13 cellular contexts compared by ENCODE assay signal in the genomic region with DNA sequence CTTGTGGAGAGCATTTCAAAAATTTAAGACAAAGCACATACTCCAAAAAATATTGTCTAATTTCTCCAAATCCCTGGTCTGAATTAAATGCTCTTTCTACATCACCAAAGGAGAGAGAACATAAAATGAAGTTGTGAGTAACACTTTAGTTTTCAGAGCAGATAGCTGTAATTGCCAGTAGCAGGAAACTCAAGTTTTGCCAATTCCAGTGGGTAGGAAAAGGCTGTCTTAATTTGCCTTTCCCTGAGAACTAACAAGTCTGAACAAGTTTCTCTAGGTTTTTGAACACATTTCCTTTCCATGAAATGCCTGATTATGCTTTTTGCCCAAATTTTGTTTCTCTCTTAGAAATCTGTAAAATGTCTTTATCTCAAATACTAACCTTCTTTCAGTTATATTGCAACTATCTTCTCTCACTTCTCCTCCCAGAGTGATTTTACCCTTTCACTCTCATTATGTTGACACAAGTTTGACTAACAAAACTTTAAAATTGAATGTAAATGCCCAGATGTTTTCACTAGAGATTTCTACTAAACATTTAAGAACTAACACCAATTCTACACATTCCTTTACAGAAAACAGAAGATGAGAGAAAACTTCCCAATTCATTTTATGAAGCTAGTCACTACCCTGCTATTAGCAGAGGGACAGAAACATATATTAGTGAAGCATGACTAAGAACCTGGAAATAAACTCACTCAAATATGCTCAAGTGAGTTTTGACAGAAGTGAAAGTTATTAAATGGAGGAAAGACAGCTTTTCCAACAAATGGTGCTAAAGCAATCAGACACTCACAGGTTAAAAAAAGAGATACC. TPM values are rescaled to one million over a fixed set of nuclear protein-coding genes. Genes with fewer than 3 reads are reported as not detected.
DNase-seq lines count a peak whose midpoint lies in the region; ATAC-seq and TF ChIP-seq lines count a peak whose summit lies in the region.
"Had no signal": no experiment of that assay in that cellular context is flagged by ENCODE, and none has a peak within 500 bp of the region (broad histone marks: within the 10 kb centered on the region; RNA-seq: fewer than 3 reads in every experiment).

No MANE protein-coding gene starts in this region.

- peaks cover 39 to 44% of the 10 kb centered on the region in 2 donors for H3K4me1 ChIP-seq in thyroid gland

- peak overlapping the region; percentile 91 for H3K27ac Mint-ChIP-seq in chondrocyte (ENCODE audit: unreplicated experiment)
- H3K27ac Mint-ChIP-seq in naive B cell, result peak overlapping the region; percentile 1 to 79 (median 70)

- peaks cover 50% of the 10 kb centered on the region for H3K4me1 Mint-ChIP-seq in chondrocyte (ENCODE audit: low read depth)
- peaks cover 62 to 77% (median 74%) of the 10 kb centered on the region in 3 donors for H3K4me1 Mint-ChIP-seq in naive B cell

- H3K36me3 Mint-ChIP-seq in chondrocyte (ENCODE audit: low read depth) (peaks cover 2% of the 10 kb centered on the region), naive B cell (peaks cover 0 to 8% of the 10 kb centered on the region in 2 donors)

- peaks cover 9% of the 10 kb centered on the region for H3K9me3 Mint-ChIP-seq in chondrocyte (ENCODE audit: low read depth)
- peaks cover 0 to 8% (median 2%) of the 10 kb centered on the region in 7 donors for H3K9me3 Mint-ChIP-seq in naive B cell

- H3K27ac ChIP-seq in thyroid gland, result no peak overlapping the region

- H3K4me3 Mint-ChIP-seq in chondrocyte (ENCODE audit: unreplicated experiment) (peak overlapping the region; percentile 31), naive B cell (peak overlapping the region; percentile 0 to 84 (median 52))

- ATAC-seq in naive B cell (ENCODE audit: low read depth in 2 of 2), result no peak
- ATAC-seq: gastrocnemius medialis had no signal

- peak; percentile 22 for DNase-seq in GM04503 (ENCODE audit: low read depth)
- DNase-seq in LHCN-M2 (ENCODE audit: low read depth), result peak; percentile 29
- no peak for DNase-seq in chondrocyte (ENCODE audit: low spot score)
- DNase-seq in naive B cell, result no peak
- DNase-seq in NCI-H1092 (lab: John Stamatoyannopoulos, UW), result no peak
- DNase-seq in activated CD8-positive, alpha-beta memory T cell treated with anti-CD3 and anti-CD28 coated beads for 24 hours, result no peak
- DNase-seq in NCI-H524 treated with DMSO at 0.1 percent for 48 hours (lab: John Stamatoyannopoulos, UW), result no peak
- DNase-seq in thyroid gland, result no peak
- DNase-seq: activated CD8-positive, alpha-beta memory T cell treated with anti-CD3 and anti-CD28 coated beads, Interleukin-2, amount 50 U/mL, for 4 hours; caudate nucleus; gastrocnemius medialis; NCI-H187 treated with DMSO at 0.1 percent for 48 hours; trophoblast cell had no signal

- TF ChIP-seq POLR2A in thyroid gland (IDR thresholded peaks at IDR 0.05), result no peak

- H3K27me3 Mint-ChIP-seq in chondrocyte (ENCODE audit: low read depth), result no peaks in the 10 kb centered on the region
- no peaks in the 10 kb centered on the region for H3K27me3 Mint-ChIP-seq in naive B cell

- H3K9me3 ChIP-seq in thyroid gland, result no peaks in the 10 kb centered on the region
- H3K9me3 ChIP-seq: gastrocnemius medialis had no signal

- no peaks in the 10 kb centered on the region for H3K36me3 ChIP-seq in thyroid gland
- H3K36me3 ChIP-seq: gastrocnemius medialis had no signal

- TF ChIP-seq CTCF in chondrocyte (IDR thresholded peaks at IDR 0.05) (no peak), thyroid gland (IDR thresholded peaks at IDR 0.05) (no peak)

- intact Hi-C loops in thyroid gland (cut with DNase I), result no loop called here

- H3K4me3 ChIP-seq in thyroid gland (replicated peaks in 1 of 3), result no peak overlapping the region
- H3K4me3 ChIP-seq: gastrocnemius medialis had no signal

- H3K27me3 ChIP-seq in thyroid gland, result no peaks in the 10 kb centered on the region
- H3K27me3 ChIP-seq: gastrocnemius medialis had no signal

RNA-seq across cellular contexts. Expression of a gene that starts 38.4 kb away (rescaled TPM):
- total RNA-seq in LHCN-M2 (2014; rRNA removed) (7.2 and 9.8 TPM in 2 replicates), chondrocyte (17.6 to 20.5 TPM (median 17.8 TPM) in 3 replicates), thyroid gland (10 to 100 TPM in 3 of 4 donors, 1 to 10 TPM in 1; 9.7 to 12.6 (median 11.4) TPM)
- polyA plus RNA-seq in LHCN-M2 (2012), result 4.7 TPM
- polyA plus RNA-seq in naive B cell (ENCODE audit: low read depth in 6 of 6), result 1 to 10 TPM; 1.4 to 5.4 (median 3.8) TPM

Comparison
In these comparisons a context has a peak if more than half of its experiments do, and no peak if none do; other contexts are left out.
1. DNase-seq: peak in GM04503 (single experiment) and LHCN-M2 (single experiment); none in chondrocyte (single experiment), naive B cell (single experiment), NCI-H1092 (single experiment), activated CD8-positive, alpha-beta memory T cell treated with anti-CD3 and anti-CD28 coated beads for 24 hours (single experiment), NCI-H524 treated with DMSO at 0.1 percent for 48 hours (single experiment) and thyroid gland (0 of 2).